ENCODE assay signal across 18 cellular contexts in the genomic region with DNA sequence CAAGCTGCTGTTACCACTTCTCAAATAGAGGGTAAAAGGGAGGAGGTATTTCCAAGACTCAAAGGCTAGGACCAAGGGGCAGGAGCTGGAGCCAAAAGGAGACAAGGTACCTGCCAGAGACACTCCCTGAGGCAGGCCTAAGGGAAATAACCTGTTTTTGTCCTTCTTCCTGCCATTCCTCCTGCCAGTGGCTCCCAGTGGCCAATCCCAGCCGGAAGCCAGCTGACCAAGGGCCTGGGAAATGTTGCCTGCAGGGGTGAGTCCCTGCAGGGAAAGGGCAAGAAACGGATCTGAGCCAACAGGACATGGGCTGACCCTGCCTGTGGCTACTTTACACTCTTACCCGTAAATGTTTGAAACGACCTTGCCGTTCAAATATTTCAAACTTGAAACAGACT. TPM values are rescaled to one million over a fixed set of nuclear protein-coding genes. Genes with fewer than 3 reads are reported as not detected.
DNase-seq lines count a peak whose midpoint lies in the region; ATAC-seq, FAIRE-seq and TF ChIP-seq lines count a peak whose summit lies in the region.
"Had no signal": no experiment of that assay in that cellular context is flagged by ENCODE, and none has a peak within 500 bp of the region (broad histone marks: within the 10 kb centered on the region; RNA-seq: fewer than 3 reads in every experiment).

No MANE protein-coding gene starts in this region.

- no peak overlapping the region for H2BK120ac ChIP-seq in mesenchymal stem cell (ENCODE audit: low read depth, low read length)

- peaks cover 77% of the 10 kb centered on the region for H3K79me2 ChIP-seq in astrocyte (ENCODE audit: insufficient read depth, low read length)

- no peak overlapping the region for H3K27ac Mint-ChIP-seq in astrocyte (ENCODE audit: unreplicated experiment)
- H3K27ac Mint-ChIP-seq in HFFc6, result no peak overlapping the region
- H3K27ac Mint-ChIP-seq in activated T-cell treated with anti-CD3 and anti-CD28 coated beads, Interleukin-2, amount 50 U/mL, for 24 hours, result no peak overlapping the region
- H3K27ac Mint-ChIP-seq: activated naive CD4-positive, alpha-beta T cell treated with anti-CD3 and anti-CD28 coated beads, Interleukin-2, amount 50 U/mL, for 24 hours; T-helper 2 cell treated with Interferon-gamma antibody and Interleukin-4, amounts not matched to agents 5 μg/mL and 100 μg/mL, for 36 hours had no signal

- H3K14ac ChIP-seq in mesenchymal stem cell (ENCODE audit: low read length in 2 of 2), result no peak overlapping the region

- H2BK12ac ChIP-seq in mesenchymal stem cell (ENCODE audit: low read length in 2 of 2), result no peak overlapping the region

- intact Hi-C loops in left ventricle myocardium inferior (cut with micrococcal nuclease), result no loop called here
- intact Hi-C loops in Right ventricle myocardium superior (cut with DNase I), result no loop called here

- H4K8ac ChIP-seq in mesenchymal stem cell (ENCODE audit: low read length), result peak overlapping the region; percentile 2

- H3K18ac ChIP-seq in mesenchymal stem cell (ENCODE audit: low read depth in 1 of 2, low read length in 2 of 2), result no peak overlapping the region

- no peak overlapping the region for H2BK5ac ChIP-seq in mesenchymal stem cell (ENCODE audit: low read depth, low read length, poor library complexity, severe bottlenecking)

- no peaks in the 10 kb centered on the region for H3K36me3 ChIP-seq in left ventricle myocardium inferior
- H3K36me3 ChIP-seq in astrocyte (ENCODE audit: insufficient read depth, low read length), result no peaks in the 10 kb centered on the region
- H3K36me3 ChIP-seq in mesenchymal stem cell (ENCODE audit: control insufficient read depth in 1 of 2, insufficient read depth in 2 of 2, low read depth in 1 of 2, low read length in 2 of 2), result peaks cover 0 to 3% of the 10 kb centered on the region in 2 experiments
- H3K36me3 ChIP-seq: thoracic aorta had no signal

- H3K4me1 ChIP-seq in left ventricle myocardium inferior, result peaks cover 78% of the 10 kb centered on the region
- H3K4me1 ChIP-seq in astrocyte (ENCODE audit: insufficient read depth, low read length), result peaks cover 17% of the 10 kb centered on the region
- H3K4me1 ChIP-seq in mesenchymal stem cell (ENCODE audit: control insufficient read depth, insufficient read depth, low read depth, low read length), result peaks cover 11% of the 10 kb centered on the region

- no peak overlapping the region for H3K4me2 ChIP-seq in astrocyte (ENCODE audit: low read length)
- H3K4me2 ChIP-seq in mesenchymal stem cell (ENCODE audit: low read length, poor library complexity, severe bottlenecking), result no peak overlapping the region

- peaks cover 27% of the 10 kb centered on the region for H3K79me1 ChIP-seq in mesenchymal stem cell (replicated peaks; ENCODE audit: low read length, poor library complexity, severe bottlenecking)

- peaks cover 47% of the 10 kb centered on the region for H4K20me1 ChIP-seq in astrocyte (ENCODE audit: insufficient read depth, low read length)

- H3K27ac ChIP-seq in left ventricle myocardium inferior (replicated peaks) (peak overlapping the region; percentile 86), astrocyte (ENCODE audit: low read depth, low read length) (no peak overlapping the region), mesenchymal stem cell (ENCODE audit: low read length, poor library complexity, severe bottlenecking) (no peak overlapping the region)

- H3K4me1 Mint-ChIP-seq in astrocyte (ENCODE audit: low read depth, unreplicated experiment) (peaks cover 7% of the 10 kb centered on the region), HFFc6 (ENCODE audit: low read depth) (peaks cover 70% of the 10 kb centered on the region)
- H3K4me1 Mint-ChIP-seq in activated T-cell treated with anti-CD3 and anti-CD28 coated beads, Interleukin-2, amount 50 U/mL, for 24 hours (ENCODE audit: low read depth), result peaks cover 18% of the 10 kb centered on the region

- H3K4me3 ChIP-seq in left ventricle myocardium inferior (peak overlapping the region; percentile 17), astrocyte (ENCODE audit: insufficient read depth, low read depth, low read length) (no peak overlapping the region), mesenchymal stem cell (ENCODE audit: insufficient read depth in 1 of 2, low read depth in 1 of 2, low read length in 2 of 2) (no peak overlapping the region)
- H3K4me3 ChIP-seq: thoracic aorta had no signal

- H3K27me3 Mint-ChIP-seq in astrocyte (ENCODE audit: low read depth, unreplicated experiment) (no peaks in the 10 kb centered on the region), HFFc6 (ENCODE audit: insufficient read depth) (peaks cover 6% of the 10 kb centered on the region)
- H3K27me3 Mint-ChIP-seq in activated T-cell treated with anti-CD3 and anti-CD28 coated beads, Interleukin-2, amount 50 U/mL, for 24 hours, result peaks cover 26% of the 10 kb centered on the region

- no peak overlapping the region for H2BK15ac ChIP-seq in mesenchymal stem cell (ENCODE audit: low read depth, poor library complexity, severe bottlenecking)

- H3K9me3 ChIP-seq in left ventricle myocardium inferior (replicated peaks), result no peaks in the 10 kb centered on the region
- no peaks in the 10 kb centered on the region for H3K9me3 ChIP-seq in astrocyte (ENCODE audit: insufficient read depth, low read depth, low read length)
- peaks cover 2% of the 10 kb centered on the region for H3K9me3 ChIP-seq in mesenchymal stem cell (ENCODE audit: control insufficient read depth, low read length)
- H3K9me3 ChIP-seq: thoracic aorta had no signal

- no peak overlapping the region for H3K23ac ChIP-seq in mesenchymal stem cell (ENCODE audit: low read length in 2 of 2)

- no peak for ATAC-seq in Right ventricle myocardium superior (ENCODE audit: poor library complexity)

- H3K4me3 Mint-ChIP-seq in astrocyte (ENCODE audit: unreplicated experiment) (peak overlapping the region; percentile 43), HFFc6 (no peak overlapping the region)
- H3K4me3 Mint-ChIP-seq in activated T-cell treated with anti-CD3 and anti-CD28 coated beads, Interleukin-2, amount 50 U/mL, for 24 hours, result no peak overlapping the region
- H3K4me3 Mint-ChIP-seq: activated naive CD4-positive, alpha-beta T cell treated with anti-CD3 and anti-CD28 coated beads, Interleukin-2, amount 50 U/mL, for 24 hours; T-helper 2 cell treated with Interferon-gamma antibody and Interleukin-4, amounts not matched to agents 5 μg/mL and 100 μg/mL, for 36 hours had no signal

- DNase-seq in left ventricle myocardium inferior (no peak), Right ventricle myocardium superior (no peak), astrocyte (ENCODE audit: low read depth) (no peak), mesenchymal stem cell (no peak), urothelium cell line (ENCODE audit: low spot score) (no peak), HFFc6 (no peak)
- no peak for DNase-seq in activated T-cell treated with anti-CD3 and anti-CD28 coated beads, Interleukin-2, amount 50 U/mL, for 24 hours
- DNase-seq in activated CD4-positive, alpha-beta T cell treated with anti-CD3 and anti-CD28 coated beads for 4 hours, result no peak
- DNase-seq: activated CD4-positive, alpha-beta T cell treated with anti-CD3 and anti-CD28 coated beads for 1 hour; activated T-cell treated with anti-CD3 and anti-CD28 coated beads for 4 hours; effector CD4-positive, alpha-beta T cell; KG1; NCI-H1436 had no signal

- H2AK5ac ChIP-seq in mesenchymal stem cell (ENCODE audit: low read length, severe bottlenecking), result no peak overlapping the region

- WGBS in mesenchymal stem cell, result 88% methylated on average over 5 of the region's 5 CpGs

- no peak overlapping the region for H4K91ac ChIP-seq in mesenchymal stem cell (ENCODE audit: low read length)

- no peak for TF ChIP-seq CTCF in left ventricle myocardium inferior (IDR thresholded peaks at IDR 0.05; ENCODE audit: borderline replicate concordance)
- TF ChIP-seq CTCF in astrocyte (IDR thresholded peaks at IDR 0.05; ENCODE audit: insufficient read depth, low read depth, low read length), result no peak
- TF ChIP-seq CTCF in HFFc6 (IDR thresholded peaks at IDR 0.05), result no peak

- H3K36me3 Mint-ChIP-seq in astrocyte (ENCODE audit: low read depth, unreplicated experiment) (no peaks in the 10 kb centered on the region), HFFc6 (ENCODE audit: low read depth) (peaks cover 42% of the 10 kb centered on the region)
- H3K36me3 Mint-ChIP-seq in activated T-cell treated with anti-CD3 and anti-CD28 coated beads, Interleukin-2, amount 50 U/mL, for 24 hours (ENCODE audit: low read depth), result peaks cover 3% of the 10 kb centered on the region
- H3K36me3 Mint-ChIP-seq: activated naive CD4-positive, alpha-beta T cell treated with anti-CD3 and anti-CD28 coated beads, Interleukin-2, amount 50 U/mL, for 24 hours had no signal

- H3K27me3 ChIP-seq in left ventricle myocardium inferior (ENCODE audit: low read depth), result no peaks in the 10 kb centered on the region
- no peaks in the 10 kb centered on the region for H3K27me3 ChIP-seq in astrocyte (ENCODE audit: insufficient read depth, low read length)
- no peaks in the 10 kb centered on the region for H3K27me3 ChIP-seq in mesenchymal stem cell (ENCODE audit: control insufficient read depth in 1 of 2, insufficient read depth in 1 of 2, low read length in 2 of 2)

- no peak overlapping the region for H3K4ac ChIP-seq in mesenchymal stem cell (ENCODE audit: low read depth in 1 of 2, low read length in 2 of 2)

- FAIRE-seq in astrocyte (lab: Jason Lieb, UNC) (no peak), urothelium cell line (lab: Jason Lieb, UNC) (peak; percentile 71)
- FAIRE-seq: bronchial epithelial cell had no signal

- H2AFZ ChIP-seq in astrocyte (ENCODE audit: low read depth, low read length) (no peak overlapping the region), mesenchymal stem cell (ENCODE audit: low read depth, low read length) (no peak overlapping the region)

- H3K9me3 Mint-ChIP-seq in astrocyte (ENCODE audit: unreplicated experiment), result peaks cover 2% of the 10 kb centered on the region
- H3K9me3 Mint-ChIP-seq in HFFc6, result no peaks in the 10 kb centered on the region
- no peaks in the 10 kb centered on the region for H3K9me3 Mint-ChIP-seq in activated T-cell treated with anti-CD3 and anti-CD28 coated beads, Interleukin-2, amount 50 U/mL, for 24 hours
- H3K9me3 Mint-ChIP-seq: activated naive CD4-positive, alpha-beta T cell treated with anti-CD3 and anti-CD28 coated beads, Interleukin-2, amount 50 U/mL, for 24 hours; neural crest cell; T-helper 2 cell treated with Interferon-gamma antibody and Interleukin-4, amounts not matched to agents 5 μg/mL and 100 μg/mL, for 36 hours had no signal

- no peak overlapping the region for H3K9ac ChIP-seq in astrocyte (ENCODE audit: low read length)
- no peak overlapping the region for H3K9ac ChIP-seq in mesenchymal stem cell (ENCODE audit: low read length)

RNA-seq across cellular contexts. Expression of a gene that starts 3.5 kb away (rescaled TPM):
- total RNA-seq in left ventricle myocardium inferior (25.5 TPM), Right ventricle myocardium superior (25.6 TPM), astrocyte (25.5 and 29.3 TPM in 2 replicates)
- 29.0 TPM for polyA plus RNA-seq in mesenchymal stem cell (2013, experiment 1 of 2)
- polyA plus RNA-seq in mesenchymal stem cell (2013, experiment 2 of 2), result 33.4 TPM
- 10 to 100 TPM; 38.6 to 53.6 (median 47.9) TPM for total RNA-seq in HFFc6 (2021; fragmentation: NEBNext Ultra II Directional; extraction: Animal tissue kit (Norgen Biotek cat#: 25700))
